ENCODE assay signal across 22 cellular contexts in the genomic region with DNA sequence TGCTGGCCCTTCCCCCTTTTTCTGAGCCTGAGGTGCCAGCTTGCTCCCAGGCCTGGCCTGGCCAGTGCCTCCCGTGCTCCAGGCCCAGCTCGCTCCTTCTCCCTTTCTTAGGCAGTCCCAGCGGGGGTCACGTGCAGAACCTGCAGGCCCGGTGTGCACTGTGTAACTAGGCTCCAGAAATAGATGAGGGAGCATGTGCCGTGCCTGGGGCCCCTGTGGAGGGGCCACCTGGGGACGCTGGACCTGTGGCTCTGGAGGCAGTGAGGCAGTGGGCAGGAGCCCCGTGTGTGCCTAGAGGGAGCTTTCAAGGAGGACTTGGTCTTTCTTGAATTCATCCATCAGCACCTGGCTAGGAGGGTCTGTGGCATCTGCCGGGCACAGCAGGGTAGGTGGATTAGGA. TPM values are rescaled to one million over a fixed set of nuclear protein-coding genes. Genes with fewer than 3 reads are reported as not detected.
DNase-seq lines count a peak whose midpoint lies in the region; ATAC-seq and TF ChIP-seq lines count a peak whose summit lies in the region.
"Had no signal": no experiment of that assay in that cellular context is flagged by ENCODE, and none has a peak within 500 bp of the region (broad histone marks: within the 10 kb centered on the region; RNA-seq: fewer than 3 reads in every experiment).

No MANE protein-coding gene starts in this region.

- H3K36me3 Mint-ChIP-seq in natural killer cell: no peaks in the 10 kb centered on the region
- H3K36me3 Mint-ChIP-seq in natural killer cell treated with Interleukin-12 subunit alpha and Interleukin-12 subunit beta and Interleukin-15 and Interleukin-18, amount 100 ng/mL, for 72 hours: no peaks in the 10 kb centered on the region

- H3K27me3 Mint-ChIP-seq in natural killer cell (ENCODE audit: low read depth in 2 of 2): no peaks in the 10 kb centered on the region
- H3K27me3 Mint-ChIP-seq in natural killer cell treated with Interleukin-12 subunit alpha and Interleukin-12 subunit beta and Interleukin-15 and Interleukin-18, amount 100 ng/mL, for 72 hours: no peaks in the 10 kb centered on the region
- H3K27me3 Mint-ChIP-seq: CD4-positive, alpha-beta T cell had no signal

- no peak for ATAC-seq in natural killer cell
- ATAC-seq in natural killer cell treated with Interleukin-12 subunit alpha and Interleukin-12 subunit beta and Interleukin-15 and Interleukin-18, amount 100 ng/mL, for 72 hours: no peak
- ATAC-seq in right cardiac atrium: no peak
- ATAC-seq in upper lobe of right lung: no peak
- ATAC-seq: GM12878, HCT116 had no signal

- 81% methylated on average over 9 of the region's 9 CpGs for WGBS in right cardiac atrium
- 87 to 99% (median 94%) methylated on average over 8 to 9 of the region's 9 CpGs for WGBS in spleen, 5 donors

- H3K27me3 ChIP-seq in right cardiac atrium (ENCODE audit: control insufficient read depth, insufficient read depth) (no peaks in the 10 kb centered on the region), osteoblast (ENCODE audit: insufficient read depth, low read length) (no peaks in the 10 kb centered on the region), upper lobe of right lung (no peaks in the 10 kb centered on the region), spleen (replicated peaks in 1 of 7) (no peaks in the 10 kb centered on the region)
- H3K27me3 ChIP-seq: SJSA1 had no signal

- no peaks in the 10 kb centered on the region for H3K9me3 Mint-ChIP-seq in natural killer cell
- no peaks in the 10 kb centered on the region for H3K9me3 Mint-ChIP-seq in natural killer cell treated with Interleukin-12 subunit alpha and Interleukin-12 subunit beta and Interleukin-15 and Interleukin-18, amount 100 ng/mL, for 72 hours
- H3K9me3 Mint-ChIP-seq: CD4-positive, alpha-beta T cell had no signal

- H3K4me3 Mint-ChIP-seq in natural killer cell: peak overlapping the region; percentile 21
- no peak overlapping the region for H3K4me3 Mint-ChIP-seq in natural killer cell treated with Interleukin-12 subunit alpha and Interleukin-12 subunit beta and Interleukin-15 and Interleukin-18, amount 100 ng/mL, for 72 hours
- H3K4me3 Mint-ChIP-seq: CD4-positive, alpha-beta T cell had no signal

- H3K27ac ChIP-seq in right cardiac atrium (ENCODE audit: low read length) (no peak overlapping the region), osteoblast (ENCODE audit: low read depth, low read length) (no peak overlapping the region), upper lobe of right lung (peak overlapping the region; percentile 0), spleen (no peak overlapping the region)
- H3K27ac ChIP-seq: GM23248, SJSA1 had no signal

- no peak overlapping the region for H3K27ac Mint-ChIP-seq in natural killer cell
- H3K27ac Mint-ChIP-seq in natural killer cell treated with Interleukin-12 subunit alpha and Interleukin-12 subunit beta and Interleukin-15 and Interleukin-18, amount 100 ng/mL, for 72 hours: no peak overlapping the region
- H3K27ac Mint-ChIP-seq: CD4-positive, alpha-beta T cell had no signal

- H3K4me1 Mint-ChIP-seq in natural killer cell: peaks cover 13% of the 10 kb centered on the region in 2 donors
- H3K4me1 Mint-ChIP-seq in natural killer cell treated with Interleukin-12 subunit alpha and Interleukin-12 subunit beta and Interleukin-15 and Interleukin-18, amount 100 ng/mL, for 72 hours (ENCODE audit: low read depth in 2 of 2): peaks cover 11 to 14% of the 10 kb centered on the region in 2 donors

- H3K9me3 ChIP-seq in right cardiac atrium (ENCODE audit: control insufficient read depth, low read length): no peaks in the 10 kb centered on the region
- no peaks in the 10 kb centered on the region for H3K9me3 ChIP-seq in osteoblast (ENCODE audit: low read depth, low read length)
- no peaks in the 10 kb centered on the region for H3K9me3 ChIP-seq in upper lobe of right lung
- no peaks in the 10 kb centered on the region for H3K9me3 ChIP-seq in spleen
- H3K9me3 ChIP-seq: A549, SJSA1 had no signal

- TF ChIP-seq POLR2A in spleen (IDR thresholded peaks at IDR 0.05): no peak

- H3K4me3 ChIP-seq in right cardiac atrium (ENCODE audit: low read length): no peak overlapping the region
- H3K4me3 ChIP-seq in osteoblast (ENCODE audit: insufficient read depth, low read length): no peak overlapping the region
- H3K4me3 ChIP-seq in upper lobe of right lung: no peak overlapping the region
- H3K4me3 ChIP-seq in spleen: no peak overlapping the region
- H3K4me3 ChIP-seq: A549, GM12878, GM23248, SJSA1 had no signal

- peaks cover 10% of the 10 kb centered on the region for H4K20me1 ChIP-seq in osteoblast (ENCODE audit: insufficient read depth, low read length)

- DNase-seq in natural killer cell (no peak), right cardiac atrium (peak in 2 of 3 donors; percentile 38 to 44), osteoblast (ENCODE audit: insufficient read length, low spot score, missing footprints) (peak; percentile 57), upper lobe of right lung (no peak), spleen (no peak), NK-92 (lab: John Stamatoyannopoulos, UW; ENCODE audit: unreplicated experiment) (no peak), dedifferentiated amniotic fluid mesenchymal stem cell (ENCODE audit: extremely low spot score) (no peak)
- no peak for DNase-seq in natural killer cell treated with Interleukin-12 subunit alpha and Interleukin-12 subunit beta and Interleukin-15 and Interleukin-18, amount 100 ng/mL, for 72 hours (ENCODE audit: low spot score)
- DNase-seq: CD4-positive, alpha-beta T cell; GF-D8; GM23248; KBM-7; MV-4-11; NCI-H1694 treated with DMSO at 0.1 percent for 48 hours; NCI-H510A treated with DMSO at 0.1 percent for 48 hours; NCI-H82 had no signal

- intact Hi-C loops in natural killer cell (cut with micrococcal nuclease): no loop called here
- intact Hi-C loops in right cardiac atrium (cut with DNase I): no loop called here
- intact Hi-C loops in upper lobe of right lung (cut with DNase I): no loop called here
- intact Hi-C loops in spleen (cut with DNase I; ENCODE audit: low total_unique reads): no loop called here

- H3K4me1 ChIP-seq in right cardiac atrium (ENCODE audit: control insufficient read depth, insufficient read depth, low read length): no peaks in the 10 kb centered on the region
- H3K4me1 ChIP-seq in osteoblast (ENCODE audit: insufficient read depth, low read length): no peaks in the 10 kb centered on the region
- no peaks in the 10 kb centered on the region for H3K4me1 ChIP-seq in upper lobe of right lung
- H3K4me1 ChIP-seq in spleen: peaks cover 5 to 22% (median 12%) of the 10 kb centered on the region in 6 donors
- H3K4me1 ChIP-seq: SJSA1 had no signal

- H3K36me3 ChIP-seq in osteoblast (ENCODE audit: insufficient read depth, low read length): peaks cover 8% of the 10 kb centered on the region
- H3K36me3 ChIP-seq in upper lobe of right lung: peaks cover 8% of the 10 kb centered on the region
- H3K36me3 ChIP-seq in spleen: peaks cover 0 to 54% (median 8%) of the 10 kb centered on the region in 6 donors
- H3K36me3 ChIP-seq: SJSA1 had no signal

- no peak overlapping the region for H3K4me2 ChIP-seq in osteoblast (ENCODE audit: insufficient read depth, low read length)

- TF ChIP-seq CTCF in natural killer cell (IDR thresholded peaks at IDR 0.05): no peak
- no peak for TF ChIP-seq CTCF in osteoblast (IDR thresholded peaks at IDR 0.05; ENCODE audit: extremely low read depth, low read depth, low read length)
- TF ChIP-seq CTCF in upper lobe of right lung (IDR thresholded peaks at IDR 0.05): no peak
- no peak for TF ChIP-seq CTCF in spleen (IDR thresholded peaks at IDR 0.05 in 8 of 11, conservative IDR thresholded peaks at IDR 0.05 in 3 of 11)

- H3K79me2 ChIP-seq in osteoblast (ENCODE audit: insufficient read depth, low read length): peaks cover 25% of the 10 kb centered on the region

- no peak overlapping the region for H2AFZ ChIP-seq in osteoblast (ENCODE audit: low read length)
- H2AFZ ChIP-seq: GM23248 had no signal

RNA-seq across cellular contexts. Expression of a gene that starts 11.5 kb away (rescaled TPM):
- total RNA-seq in natural killer cell: 10 to 100 TPM; 21.5 to 25.1 (median 23.4) TPM
- total RNA-seq in natural killer cell treated with Interleukin-12 subunit alpha and Interleukin-12 subunit beta and Interleukin-15 and Interleukin-18, amount 100 ng/mL, for 72 hours: 10 to 100 TPM; 20.6 to 56.9 TPM
- 10 to 100 TPM; 30.2 to 33.3 (median 30.9) TPM for total RNA-seq in right cardiac atrium
- polyA plus RNA-seq in right cardiac atrium: 30.7 TPM
- total RNA-seq in osteoblast: 33.0 and 36.2 TPM in 2 replicates
- 31.1 TPM for total RNA-seq in upper lobe of right lung
- 10 to 100 TPM; 24.6 to 40.7 (median 29.4) TPM for total RNA-seq in spleen
- 10 to 100 TPM; 11.0 to 26.6 (median 14.9) TPM for polyA plus RNA-seq in spleen

RNA-seq across cellular contexts. Expression of a gene that starts 19.8 kb away (rescaled TPM):
- total RNA-seq in natural killer cell (10 to 100 TPM; 15.1 to 21.3 (median 15.1) TPM), right cardiac atrium (under 1 TPM; 0.14 to 0.46 (median 0.20) TPM), osteoblast (under 0.01 TPM in 1 of 2 replicates, not detected in the other), upper lobe of right lung (22.4 TPM), spleen (10 to 100 TPM; 10.2 to 34.5 (median 25.9) TPM)
- 1 to 10 TPM; 2.4 to 6.7 TPM for total RNA-seq in natural killer cell treated with Interleukin-12 subunit alpha and Interleukin-12 subunit beta and Interleukin-15 and Interleukin-18, amount 100 ng/mL, for 72 hours
- polyA plus RNA-seq in right cardiac atrium (0.20 TPM), spleen (10 to 100 TPM; 32.7 to 53.8 (median 50.3) TPM)
- total RNA-seq: GM23248, RPMI7951, SJSA1 had no signal
- polyA plus RNA-seq: BJ, GM23248 had no signal

RNA-seq across cellular contexts. Expression of a gene that starts 45.4 kb away (rescaled TPM):
- 100 to 1,000 TPM; 113 to 120 (median 118) TPM for total RNA-seq in natural killer cell
- total RNA-seq in natural killer cell treated with Interleukin-12 subunit alpha and Interleukin-12 subunit beta and Interleukin-15 and Interleukin-18, amount 100 ng/mL, for 72 hours: 100 to 1,000 TPM in 1 of 2 donors, 10 to 100 TPM in 1; 89.2 to 113 TPM
- 100 to 1,000 TPM; 188 to 203 (median 195) TPM for total RNA-seq in right cardiac atrium
- 162 TPM for polyA plus RNA-seq in right cardiac atrium
- 441 and 506 TPM in 2 replicates for total RNA-seq in osteoblast
- 245 TPM for total RNA-seq in upper lobe of right lung
- 100 to 1,000 TPM; 133 to 159 (median 147) TPM for total RNA-seq in spleen
- 100 to 1,000 TPM in 1 of 3 donors, 10 to 100 TPM in 2; 72.8 to 143 (median 83.8) TPM for polyA plus RNA-seq in spleen

RNA-seq across cellular contexts. Expression of a gene that starts 46.8 kb away (rescaled TPM):
- total RNA-seq in natural killer cell (100 to 1,000 TPM; 619 to 690 (median 666) TPM), right cardiac atrium (10 to 100 TPM; 28.6 to 42.4 (median 35.1) TPM), osteoblast (10.9 and 14.5 TPM in 2 replicates), upper lobe of right lung (80.9 TPM), spleen (100 to 1,000 TPM in 2 of 7 donors, 10 to 100 TPM in 5; 67.9 to 118 (median 90.9) TPM)
- total RNA-seq in natural killer cell treated with Interleukin-12 subunit alpha and Interleukin-12 subunit beta and Interleukin-15 and Interleukin-18, amount 100 ng/mL, for 72 hours: 10 to 100 TPM; 39.0 to 44.9 TPM
- polyA plus RNA-seq in right cardiac atrium (61.8 TPM), spleen (100 to 1,000 TPM in 2 of 3 donors, 10 to 100 TPM in 1; 95.9 to 194 (median 161) TPM)

Comparison
In these comparisons a context has a peak if more than half of its experiments do, and no peak if none do; other contexts are left out.
1. DNase-seq: peak in right cardiac atrium (2 of 3) and osteoblast (single experiment); none in natural killer cell (single experiment), natural killer cell treated with Interleukin-12 subunit alpha and Interleukin-12 subunit beta and Interleukin-15 and Interleukin-18, amount 100 ng/mL, for 72 hours (single experiment), upper lobe of right lung (single experiment), spleen (single experiment), NK-92 (single experiment) and dedifferentiated amniotic fluid mesenchymal stem cell (single experiment).